8 cellular contexts compared by ENCODE assay signal in genomic region chr1:223189903-223190724, GRCh38. TPM values are rescaled to one million over a fixed set of nuclear protein-coding genes. Genes with fewer than 3 reads are reported as not detected.
DNase-seq lines count a peak whose midpoint lies in the region; ATAC-seq, FAIRE-seq and TF ChIP-seq lines count a peak whose summit lies in the region.

No MANE protein-coding gene starts in this region.

- H3K27ac ChIP-seq in HEK293 (ENCODE audit: extremely low read depth, low read depth, low read length) (no peak overlapping the region), SJSA1 (peak overlapping the region; percentile 74), astrocyte (ENCODE audit: low read depth, low read length) (peak overlapping the region; percentile 81)

- no peaks in the 10 kb centered on the region for H4K20me1 ChIP-seq in astrocyte (ENCODE audit: insufficient read depth, low read length)

- ATAC-seq in HG02852 (IDR thresholded peaks at IDR 0.05; ENCODE audit: unreplicated experiment), result no peak
- no peak for ATAC-seq in GM21423 (IDR thresholded peaks at IDR 0.05; ENCODE audit: unreplicated experiment)

- CTCF ChIA-PET in HEK293 (lab: Yijun Ruan, JAX), result interaction anchor here (0.7 kb wide), 2 partner anchors 40 to 477 kb away, joined by 4 to 5 read pairs; no protein-coding TSS in a partner anchor

- H3K4me3 Mint-ChIP-seq in astrocyte (ENCODE audit: unreplicated experiment), result peak overlapping the region; percentile 51

- no peak overlapping the region for H2AFZ ChIP-seq in astrocyte (ENCODE audit: low read depth, low read length)

- H3K9me3 ChIP-seq in HEK293 (ENCODE audit: control insufficient read depth, insufficient read depth, low read depth, low read length), result no peaks in the 10 kb centered on the region
- no peaks in the 10 kb centered on the region; the same call in 1 of the 2 replicates for H3K9me3 ChIP-seq in SJSA1 (replicated peaks)
- no peaks in the 10 kb centered on the region for H3K9me3 ChIP-seq in astrocyte (ENCODE audit: insufficient read depth, low read depth, low read length)

- peak overlapping the region; percentile 59 for H3K9ac ChIP-seq in astrocyte (ENCODE audit: low read length)

- DNase-seq in SJSA1 (ENCODE audit: low read depth in 1 of 2, low spot score in 2 of 2), result peak; percentile 68 to 86
- DNase-seq in astrocyte (ENCODE audit: low read depth), result peak; percentile 87
- peak; percentile 42 for DNase-seq in stimulated activated CD8-positive, alpha-beta memory T cell treated with anti-CD3 and anti-CD28 coated beads, Interleukin-12 subunit alpha, Interleukin-12 subunit beta, amount 100 ng/mL, for 1 hour (ENCODE audit: low read depth)
- no peak for DNase-seq in SK-N-DZ (ENCODE audit: low spot score)
- DNase-seq in NCI-H524 treated with DMSO at 0.1 percent for 48 hours (lab: John Stamatoyannopoulos, UW), result no peak

- no peak for FAIRE-seq in astrocyte (lab: Jason Lieb, UNC)

- peak overlapping the region; percentile 100 for H3K27ac Mint-ChIP-seq in astrocyte (ENCODE audit: unreplicated experiment)

- peaks cover 2% of the 10 kb centered on the region for H3K27me3 Mint-ChIP-seq in astrocyte (ENCODE audit: low read depth, unreplicated experiment)

- no peaks in the 10 kb centered on the region for H3K36me3 ChIP-seq in HEK293 (ENCODE audit: control insufficient read depth in 2 of 2, insufficient read depth in 1 of 2, low read length in 2 of 2)
- H3K36me3 ChIP-seq in SJSA1, result no peaks in the 10 kb centered on the region
- H3K36me3 ChIP-seq in astrocyte (ENCODE audit: insufficient read depth, low read length), result no peaks in the 10 kb centered on the region

- no peaks in the 10 kb centered on the region for H3K36me3 Mint-ChIP-seq in astrocyte (ENCODE audit: low read depth, unreplicated experiment)

- POLR2A ChIA-PET in HEK293 (lab: Yijun Ruan, JAX), result no interaction called here

- H3K4me2 ChIP-seq in astrocyte (ENCODE audit: low read length), result peak overlapping the region; percentile 66

- H3K4me1 ChIP-seq in HEK293 (ENCODE audit: control insufficient read depth, insufficient read depth, low read length) (no peaks in the 10 kb centered on the region), SJSA1 (replicated peaks) (peaks cover 34% of the 10 kb centered on the region), astrocyte (ENCODE audit: insufficient read depth, low read length) (peaks cover 12% of the 10 kb centered on the region)

- no peaks in the 10 kb centered on the region for H3K9me3 Mint-ChIP-seq in astrocyte (ENCODE audit: unreplicated experiment)

- H3K4me1 Mint-ChIP-seq in astrocyte (ENCODE audit: low read depth, unreplicated experiment), result peaks cover 23% of the 10 kb centered on the region

- no peaks in the 10 kb centered on the region for H3K27me3 ChIP-seq in SJSA1 (replicated peaks)
- peaks cover 3% of the 10 kb centered on the region for H3K27me3 ChIP-seq in astrocyte (ENCODE audit: insufficient read depth, low read length)

- H3K4me3 ChIP-seq in HEK293 (ENCODE audit: low read depth, low read length), result no peak overlapping the region
- H3K4me3 ChIP-seq in SJSA1, result no peak overlapping the region
- H3K4me3 ChIP-seq in astrocyte (ENCODE audit: insufficient read depth, low read depth, low read length), result no peak overlapping the region

- no peak for TF ChIP-seq CTCF in HEK293 (tag by site-specific recombination; IDR thresholded peaks at IDR 0.05)
- no peak for TF ChIP-seq CTCF in astrocyte (IDR thresholded peaks at IDR 0.05; ENCODE audit: insufficient read depth, low read depth, low read length)

- H3K79me2 ChIP-seq in astrocyte (ENCODE audit: insufficient read depth, low read length), result no peaks in the 10 kb centered on the region

TF ChIP-seq in HEK293, 187 proteins besides CTCF, POLR2A, EP300 and RAD21:
- TF ChIP-seq WT1 (tag by site-specific recombination; IDR thresholded peaks at IDR 0.05), result no peak
- peak; percentile 37 for TF ChIP-seq ZFHX2 (tag by site-specific recombination; conservative IDR thresholded peaks at IDR 0.05)

RNA-seq across cellular contexts. Expression of gene TLR5, which starts 47.1 kb away (rescaled TPM):
- 1.7 and 2.4 TPM in 2 replicates for total RNA-seq in SJSA1 (2014; rRNA removed; shearing (Covaris generic))
- total RNA-seq in astrocyte, result 1.1 and 1.2 TPM in 2 replicates
- polyA plus RNA-seq in SK-N-DZ (2014; cell fraction: cytosol; rRNA removed), result not detected in 2 replicates
- polyA plus RNA-seq in SK-N-DZ (2014; cell fraction: nucleus; rRNA removed), result not detected in 2 replicates

Comparison
In these comparisons a context has a peak if more than half of its experiments do, and no peak if none do; other contexts are left out.
1. DNase-seq: peak in SJSA1 (2 of 2), astrocyte (single experiment) and stimulated activated CD8-positive, alpha-beta memory T cell treated with anti-CD3 and anti-CD28 coated beads, Interleukin-12 subunit alpha, Interleukin-12 subunit beta, amount 100 ng/mL, for 1 hour (single experiment); none in SK-N-DZ (single experiment) and NCI-H524 treated with DMSO at 0.1 percent for 48 hours (single experiment).